ENCODE assay signal across 8 cellular contexts in genomic region chr2:70523996-70524965, GRCh38. TPM values are rescaled to one million over a fixed set of nuclear protein-coding genes. Genes with fewer than 3 reads are reported as not detected.
DNase-seq lines count a peak whose midpoint lies in the region; ATAC-seq and TF ChIP-seq lines count a peak whose summit lies in the region.

No MANE protein-coding gene starts in this region.

- H3F3A ChIP-seq in neural progenitor cell (ENCODE audit: low read depth) = no peaks in the 10 kb centered on the region

- peaks cover 21% of the 10 kb centered on the region for H3K4me1 ChIP-seq in CD8-positive, alpha-beta T cell (ENCODE audit: insufficient read depth, low read length)
- no peaks in the 10 kb centered on the region for H3K4me1 ChIP-seq in neural progenitor cell

- H3K9ac ChIP-seq in neural progenitor cell = no peak overlapping the region

- peaks cover 20% of the 10 kb centered on the region for H3K4me1 Mint-ChIP-seq in CD8-positive, alpha-beta T cell (ENCODE audit: low read depth)
- no peaks in the 10 kb centered on the region for H3K4me1 Mint-ChIP-seq in neural progenitor cell

- H2AFZ ChIP-seq in neural progenitor cell (replicated peaks) = no peak overlapping the region

- H3K36me3 ChIP-seq in CD8-positive, alpha-beta T cell (ENCODE audit: insufficient read depth, low read length) = no peaks in the 10 kb centered on the region
- no peaks in the 10 kb centered on the region for H3K36me3 ChIP-seq in neural progenitor cell

- peak overlapping the region; percentile 2 for H3K27ac ChIP-seq in CD8-positive, alpha-beta T cell (ENCODE audit: low read depth, low read length)
- H3K27ac ChIP-seq in substantia nigra (ENCODE audit: low read depth, low read length, poor library complexity, severe bottlenecking) = no peak overlapping the region
- H3K27ac ChIP-seq in neural progenitor cell = no peak overlapping the region

- H3K27ac Mint-ChIP-seq in CD8-positive, alpha-beta T cell = peak overlapping the region; percentile 79
- no peak overlapping the region for H3K27ac Mint-ChIP-seq in neural progenitor cell

- 44 to 54% methylated on average over 8 to 13 of the region's 14 CpGs for WGBS in lower leg skin, 2 donors

- POLR2A ChIA-PET in CD8-positive, alpha-beta T cell (lab: Charles Lee) = no interaction called here

- no peaks in the 10 kb centered on the region for H3K9me3 Mint-ChIP-seq in CD8-positive, alpha-beta T cell
- H3K9me3 Mint-ChIP-seq in neural progenitor cell = no peaks in the 10 kb centered on the region

- H3K27me3 Mint-ChIP-seq in CD8-positive, alpha-beta T cell (ENCODE audit: low read depth) = no peaks in the 10 kb centered on the region
- no peaks in the 10 kb centered on the region for H3K27me3 Mint-ChIP-seq in neural progenitor cell (ENCODE audit: insufficient read depth, low read depth)

- no peaks in the 10 kb centered on the region for H3K36me3 Mint-ChIP-seq in CD8-positive, alpha-beta T cell
- H3K36me3 Mint-ChIP-seq in neural progenitor cell = no peaks in the 10 kb centered on the region

- H3K4me2 ChIP-seq in neural progenitor cell = no peak overlapping the region

- no peak for TF ChIP-seq POLR2A in lower leg skin (IDR thresholded peaks at IDR 0.05)

- H3K4me3 Mint-ChIP-seq in CD8-positive, alpha-beta T cell = peak overlapping the region; percentile 56
- H3K4me3 Mint-ChIP-seq in neural progenitor cell = no peak overlapping the region

- no peaks in the 10 kb centered on the region for H3K27me3 ChIP-seq in CD8-positive, alpha-beta T cell (ENCODE audit: insufficient read depth, low read length)
- no peaks in the 10 kb centered on the region for H3K27me3 ChIP-seq in neural progenitor cell

- H3K9me3 ChIP-seq in CD8-positive, alpha-beta T cell (ENCODE audit: low read length) = no peaks in the 10 kb centered on the region
- H3K9me3 ChIP-seq in neural progenitor cell (ENCODE audit: low read depth) = no peaks in the 10 kb centered on the region

- H4K20me1 ChIP-seq in neural progenitor cell (ENCODE audit: low read depth) = no peaks in the 10 kb centered on the region

- intact Hi-C loops in CD8-positive, alpha-beta T cell (cut with DNase I, micrococcal nuclease) = no loop called here
- intact Hi-C loops in lower leg skin (cut with DNase I; ENCODE audit: low total_unique reads) = no loop called here

- CTCF ChIA-PET in CD8-positive, alpha-beta T cell (lab: Charles Lee) = interaction anchor here (0.6 to 1.3 kb wide), 7 partner anchors 29 to 264 kb away, joined by 3 to 5 read pairs (median 3); partner anchors contain the start of gene TGFA

- H3K79me2 ChIP-seq in neural progenitor cell (ENCODE audit: low read depth) = no peaks in the 10 kb centered on the region

- H3K4me3 ChIP-seq in CD8-positive, alpha-beta T cell (ENCODE audit: low read depth, low read length) = no peak overlapping the region
- H3K4me3 ChIP-seq in lower leg skin (ENCODE audit: low read depth, poor library complexity, severe bottlenecking) (no peak overlapping the region), neural progenitor cell (no peak overlapping the region)

- TF ChIP-seq CTCF in CD8-positive, alpha-beta T cell (IDR thresholded peaks at IDR 0.05) = no peak
- TF ChIP-seq CTCF in lower leg skin (IDR thresholded peaks at IDR 0.05) (no peak), neural progenitor cell (IDR thresholded peaks at IDR 0.05) (no peak)

- peak; percentile 75 for ATAC-seq in CD8-positive, alpha-beta T cell

- DNase-seq in CD8-positive, alpha-beta T cell = peak in 5 of 7 experiments; percentile 9 to 59 (median 20)
- DNase-seq in NK-92 (lab: John Stamatoyannopoulos, UW; ENCODE audit: unreplicated experiment) (peak; percentile 14), amniotic stem cell (lab: John Stamatoyannopoulos, UW) (peak; percentile 57), lower leg skin (ENCODE audit: low spot score in 2 of 2) (peak; percentile 64 to 87), substantia nigra (lab: John Stamatoyannopoulos, UW) (no peak), NCI-H1436 (lab: John Stamatoyannopoulos, UW) (no peak), neural progenitor cell (ENCODE audit: low spot score) (no peak), NCI-H2081 treated with DMSO at 0.1 percent for 48 hours (lab: John Stamatoyannopoulos, UW) (no peak)

RNA-seq across cellular contexts. Expression of gene TGFA, which starts 29.3 kb away (rescaled TPM):
- 1 to 10 TPM in 1 of 2 experiments, under 1 TPM in 1; 0.58 to 1.0 TPM for total RNA-seq in CD8-positive, alpha-beta T cell
- total RNA-seq in lower leg skin = 10 to 100 TPM; 56.5 to 78.3 (median 65.0) TPM
- 0.37 TPM in 1 of 2 replicates, not detected in the other for total RNA-seq in neural progenitor cell (ENCODE audit: low replicate concordance)

Comparison
In these comparisons a context has a peak if more than half of its experiments do, and no peak if none do; other contexts are left out.
1. DNase-seq: peak in CD8-positive, alpha-beta T cell (5 of 7), NK-92 (single experiment), amniotic stem cell (single experiment) and lower leg skin (2 of 2); none in substantia nigra (0 of 49), NCI-H1436 (single experiment), neural progenitor cell (single experiment) and NCI-H2081 treated with DMSO at 0.1 percent for 48 hours (single experiment).
2. RNA of gene TGFA, which starts 29.3 kb away (total RNA-seq): 56.5 to 78.3 TPM in lower leg skin; 0.58 to 1.0 TPM in CD8-positive, alpha-beta T cell and 0.37 TPM in neural progenitor cell; every median in the first group is over 10 times any median in the second.